26 cellular contexts compared by ENCODE assay signal in genomic region chr7:47185193-47185592, GRCh38.
"Had no signal": no experiment of that assay in that cellular context is flagged by ENCODE, and none has a peak within 500 bp of the region (broad histone marks: within the 10 kb centered on the region; RNA-seq: fewer than 3 reads in every experiment).

No MANE protein-coding gene starts in this region.

- H3K27me3 Mint-ChIP-seq: activated CD4-positive, alpha-beta T cell treated with anti-CD3 and anti-CD28 coated beads, Interleukin-2, amount 10 ng/mL, durations not matched to agents 7 days and 5 days; activated CD8-positive, alpha-beta memory T cell treated with anti-CD3 and anti-CD28 coated beads, Interleukin-2, amount 10 ng/mL, durations not matched to agents 7 days and 5 days; activated CD8-positive, alpha-beta T cell treated with anti-CD3 and anti-CD28 coated beads for 36 hours; activated naive CD4-positive, alpha-beta T cell treated with anti-CD3 and anti-CD28 coated beads, Interleukin-2, amount 10 ng/mL, durations not matched to agents 7 days and 5 days; activated naive CD8-positive, alpha-beta T cell treated with anti-CD3 and anti-CD28 coated beads, Interleukin-2, amount 50 U/mL, for 24 hours had no signal

- H3K9me3 ChIP-seq: body of pancreas, neutrophil, pancreas, right lobe of liver, upper lobe of right lung had no signal

- H3K27ac Mint-ChIP-seq: activated CD4-positive, alpha-beta T cell treated with anti-CD3 and anti-CD28 coated beads, Interleukin-2, amount 10 ng/mL, durations not matched to agents 7 days and 5 days; activated CD8-positive, alpha-beta memory T cell treated with anti-CD3 and anti-CD28 coated beads, Interleukin-2, amount 10 ng/mL, durations not matched to agents 7 days and 5 days; activated CD8-positive, alpha-beta T cell treated with anti-CD3 and anti-CD28 coated beads for 36 hours; activated naive CD4-positive, alpha-beta T cell treated with anti-CD3 and anti-CD28 coated beads, Interleukin-2, amount 10 ng/mL, durations not matched to agents 7 days and 5 days; activated naive CD8-positive, alpha-beta T cell treated with anti-CD3 and anti-CD28 coated beads, Interleukin-2, amount 50 U/mL, for 24 hours; memory B cell had no signal

- H3K4me1 Mint-ChIP-seq: activated CD4-positive, alpha-beta T cell treated with anti-CD3 and anti-CD28 coated beads, Interleukin-2, amount 10 ng/mL, durations not matched to agents 7 days and 5 days; activated CD8-positive, alpha-beta memory T cell treated with anti-CD3 and anti-CD28 coated beads, Interleukin-2, amount 10 ng/mL, durations not matched to agents 7 days and 5 days; activated naive CD4-positive, alpha-beta T cell treated with anti-CD3 and anti-CD28 coated beads, Interleukin-2, amount 10 ng/mL, durations not matched to agents 7 days and 5 days; activated naive CD8-positive, alpha-beta T cell treated with anti-CD3 and anti-CD28 coated beads, Interleukin-2, amount 50 U/mL, for 24 hours had no signal

- DNase-seq: activated CD4-positive, alpha-beta T cell treated with anti-CD3 and anti-CD28 coated beads, Interleukin-2, amount 10 ng/mL, durations not matched to agents 7 days and 5 days; activated CD4-positive, CD25-positive, alpha-beta regulatory T cell treated with anti-CD3 and anti-CD28 coated beads, Interleukin-2, amount 50 U/mL, for 72 hours; activated CD8-positive, alpha-beta memory T cell treated with anti-CD3 and anti-CD28 coated beads, Interleukin-2, amount 10 ng/mL, durations not matched to agents 7 days and 5 days; activated CD8-positive, alpha-beta T cell treated with anti-CD3 and anti-CD28 coated beads for 36 hours; activated effector memory CD4-positive, alpha-beta T cell treated with anti-CD3 and anti-CD28 coated beads, Interleukin-2, amount 50 U/mL, for 16 hours; activated naive CD4-positive, alpha-beta T cell treated with anti-CD3 and anti-CD28 coated beads, Interleukin-2, amount 10 ng/mL, durations not matched to agents 7 days and 5 days; activated naive CD8-positive, alpha-beta T cell treated with anti-CD3 and anti-CD28 coated beads, Interleukin-2, amount 50 U/mL, for 24 hours; activated T-cell treated with anti-CD3 and anti-CD28 coated beads for 4 hours; body of pancreas; dermis blood vessel endothelial cell; effector CD8-positive, alpha-beta T cell; erythroblast; foreskin keratinocyte; hippocampal formation; kidney glomerular epithelial cell; pancreas; right lobe of liver; stimulated activated CD4-positive, alpha-beta T cell treated with anti-CD3 and anti-CD28 coated beads, Interleukin-4, amount 100 ng/mL, for 1 hour; stimulated activated naive CD4-positive, alpha-beta T cell; T-helper 1 cell; upper lobe of right lung; WERI-Rb-1 had no signal

- H3K27ac ChIP-seq: body of pancreas, cardiac muscle cell, foreskin keratinocyte, neutrophil, pancreas, right lobe of liver, upper lobe of right lung, WERI-Rb-1 had no signal

- H3K9me3 Mint-ChIP-seq: activated CD4-positive, alpha-beta T cell treated with anti-CD3 and anti-CD28 coated beads, Interleukin-2, amount 10 ng/mL, durations not matched to agents 7 days and 5 days; activated CD8-positive, alpha-beta T cell treated with anti-CD3 and anti-CD28 coated beads for 36 hours; activated naive CD4-positive, alpha-beta T cell treated with anti-CD3 and anti-CD28 coated beads, Interleukin-2, amount 10 ng/mL, durations not matched to agents 7 days and 5 days; activated naive CD8-positive, alpha-beta T cell treated with anti-CD3 and anti-CD28 coated beads, Interleukin-2, amount 50 U/mL, for 24 hours; memory B cell; nephron had no signal

- H3K36me3 ChIP-seq: cardiac muscle cell, neutrophil, pancreas, right lobe of liver, upper lobe of right lung, WERI-Rb-1 had no signal

- H3K27me3 ChIP-seq: body of pancreas, cardiac muscle cell, pancreas, right lobe of liver, upper lobe of right lung had no signal

- ATAC-seq: activated CD8-positive, alpha-beta memory T cell treated with anti-CD3 and anti-CD28 coated beads, Interleukin-2, amount 10 ng/mL, durations not matched to agents 7 days and 5 days; activated CD8-positive, alpha-beta T cell treated with anti-CD3 and anti-CD28 coated beads for 36 hours; activated naive CD8-positive, alpha-beta T cell treated with anti-CD3 and anti-CD28 coated beads, Interleukin-2, amount 50 U/mL, for 24 hours; body of pancreas; foreskin keratinocyte; pancreas; right lobe of liver; upper lobe of right lung had no signal

- H3K4me3 ChIP-seq: body of pancreas, cardiac muscle cell, pancreas, right lobe of liver, upper lobe of right lung had no signal

- H3K4me1 ChIP-seq: foreskin keratinocyte, upper lobe of right lung had no signal

- H3K36me3 Mint-ChIP-seq: activated CD8-positive, alpha-beta memory T cell treated with anti-CD3 and anti-CD28 coated beads, Interleukin-2, amount 10 ng/mL, durations not matched to agents 7 days and 5 days; activated naive CD4-positive, alpha-beta T cell treated with anti-CD3 and anti-CD28 coated beads, Interleukin-2, amount 10 ng/mL, durations not matched to agents 7 days and 5 days; memory B cell had no signal

- H3K4me3 Mint-ChIP-seq: activated CD4-positive, alpha-beta T cell treated with anti-CD3 and anti-CD28 coated beads, Interleukin-2, amount 10 ng/mL, durations not matched to agents 7 days and 5 days; activated CD8-positive, alpha-beta memory T cell treated with anti-CD3 and anti-CD28 coated beads, Interleukin-2, amount 10 ng/mL, durations not matched to agents 7 days and 5 days; activated CD8-positive, alpha-beta T cell treated with anti-CD3 and anti-CD28 coated beads for 36 hours; activated naive CD4-positive, alpha-beta T cell treated with anti-CD3 and anti-CD28 coated beads, Interleukin-2, amount 10 ng/mL, durations not matched to agents 7 days and 5 days; activated naive CD8-positive, alpha-beta T cell treated with anti-CD3 and anti-CD28 coated beads, Interleukin-2, amount 50 U/mL, for 24 hours; memory B cell; nephron had no signal
